28 cellular contexts compared by ENCODE assay signal in the genomic region with DNA sequence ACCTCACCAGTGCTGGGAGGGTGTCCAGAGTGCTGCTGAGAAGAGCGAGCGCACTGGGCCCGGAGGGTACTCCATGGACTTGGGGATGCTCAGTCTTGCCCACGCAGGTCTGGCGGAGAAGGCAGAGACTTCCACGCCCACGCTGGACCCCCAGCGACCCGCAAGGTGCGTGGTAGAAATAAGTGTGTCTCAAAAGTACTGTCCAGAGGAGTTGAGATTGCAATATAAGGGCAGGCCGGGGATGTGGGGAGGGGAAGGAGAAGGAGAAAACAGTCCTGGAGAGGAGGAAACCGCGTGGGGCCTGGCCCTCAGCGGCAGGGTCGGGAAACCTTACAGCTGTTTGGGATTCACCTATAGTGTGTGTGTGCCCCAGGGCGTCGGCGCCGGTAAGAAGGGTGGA. TPM values are rescaled to one million over a fixed set of nuclear protein-coding genes. Genes with fewer than 3 reads are reported as not detected.
"Had no signal": no experiment of that assay in that cellular context is flagged by ENCODE, and none has a peak within 500 bp of the region (broad histone marks: within the 10 kb centered on the region; RNA-seq: fewer than 3 reads in every experiment).

No MANE protein-coding gene starts in this region.

- H3K4me2 ChIP-seq: smooth muscle cell had no signal

- DNase-seq: hypothalamus; islet precursor cell; left ventricle myocardium inferior; mesendoderm; mucosa of descending colon; naive thymus-derived CD8-positive, alpha-beta T cell; occipital lobe; ovary; right lobe of liver; stimulated activated CD4-positive, alpha-beta T cell treated with anti-CD3 and anti-CD28 coated beads, Interleukin-1b, Interleukin-23, amount 100 ng/mL, for 48 hours; stimulated activated CD4-positive, alpha-beta T cell treated with anti-CD3 and anti-CD28 coated beads, Interleukin-2, amount 100 ng/mL, for 48 hours; stimulated activated CD4-positive, alpha-beta T cell treated with anti-CD3 and anti-CD28 coated beads, Interleukin-4, amount 100 ng/mL, for 4 hours; stimulated activated CD8-positive, alpha-beta memory T cell treated with anti-CD3 and anti-CD28 coated beads, Interleukin-4, amount 100 ng/mL, for 48 hours; stimulated activated naive CD8-positive, alpha-beta T cell treated with anti-CD3 and anti-CD28 coated beads, Interleukin-15, Interleukin-2, amounts not matched to agents 100 U/mL and 50 U/mL, for 24 hours; stomach; testis; thyroid gland; transverse colon; upper lobe of left lung had no signal

- H3K4me3 Mint-ChIP-seq: mesothelial cell of epicardium; stimulated activated memory B cell treated with anti-CD40 and anti-IgM and Interleukin-4, amounts not matched to agents 10 μg/mL and 1 μg/mL and 100 μg/mL, for 72 hours had no signal

- H3K36me3 ChIP-seq: left ventricle myocardium inferior, neutrophil, ovary, right atrium auricular region, right lobe of liver, stomach, thyroid gland, transverse colon, upper lobe of left lung, vagina had no signal

- H3K36me3 Mint-ChIP-seq: stimulated activated memory B cell treated with anti-CD40 and anti-IgM and Interleukin-4, amounts not matched to agents 10 μg/mL and 1 μg/mL and 100 μg/mL, for 72 hours had no signal

- H3K9me3 ChIP-seq: left ventricle myocardium inferior, mucosa of descending colon, neutrophil, ovary, right atrium auricular region, right lobe of liver, stomach, testis, thyroid gland, transverse colon, upper lobe of left lung, vagina had no signal

- H3K27ac ChIP-seq: left ventricle myocardium inferior, neutrophil, ovary, right atrium auricular region, right lobe of liver, testis, thyroid gland, transverse colon, upper lobe of left lung, vagina had no signal

- H3K4me1 ChIP-seq: testis, transverse colon, vagina had no signal

- H3K9me3 Mint-ChIP-seq: mesothelial cell of epicardium, nephron had no signal

- H3K27me3 ChIP-seq: ovary, testis, vagina had no signal

- H3K4me3 ChIP-seq: left ventricle myocardium inferior, lung, mucosa of descending colon, ovary, right atrium auricular region, right lobe of liver, smooth muscle cell, testis, thyroid gland, transverse colon, upper lobe of left lung, vagina had no signal

- ATAC-seq: mucosa of descending colon; naive thymus-derived CD8-positive, alpha-beta T cell; stimulated activated memory B cell treated with anti-CD40 and anti-IgM and Interleukin-4, amounts not matched to agents 10 μg/mL and 1 μg/mL and 100 μg/mL, for 72 hours; stimulated activated naive CD8-positive, alpha-beta T cell treated with anti-CD3 and anti-CD28 coated beads, Interleukin-15, Interleukin-2, amounts not matched to agents 100 U/mL and 50 U/mL, for 24 hours had no signal

- H3K27ac Mint-ChIP-seq: mesothelial cell of epicardium; nephron; progenitor cell of endocrine pancreas; stimulated activated memory B cell treated with anti-CD40 and anti-IgM and Interleukin-4, amounts not matched to agents 10 μg/mL and 1 μg/mL and 100 μg/mL, for 72 hours had no signal

- H3K4me1 Mint-ChIP-seq: stimulated activated memory B cell treated with anti-CD40 and anti-IgM and Interleukin-4, amounts not matched to agents 10 μg/mL and 1 μg/mL and 100 μg/mL, for 72 hours had no signal

RNA-seq across cellular contexts. Expression of gene NR2F2, which starts 38.9 kb away (rescaled TPM):
- total RNA-seq: naive thymus-derived CD8-positive, alpha-beta T cell had no signal
- polyA plus RNA-seq: naive thymus-derived CD8-positive, alpha-beta T cell had no signal
